ENCODE assay signal across 8 cellular contexts in the genomic region with DNA sequence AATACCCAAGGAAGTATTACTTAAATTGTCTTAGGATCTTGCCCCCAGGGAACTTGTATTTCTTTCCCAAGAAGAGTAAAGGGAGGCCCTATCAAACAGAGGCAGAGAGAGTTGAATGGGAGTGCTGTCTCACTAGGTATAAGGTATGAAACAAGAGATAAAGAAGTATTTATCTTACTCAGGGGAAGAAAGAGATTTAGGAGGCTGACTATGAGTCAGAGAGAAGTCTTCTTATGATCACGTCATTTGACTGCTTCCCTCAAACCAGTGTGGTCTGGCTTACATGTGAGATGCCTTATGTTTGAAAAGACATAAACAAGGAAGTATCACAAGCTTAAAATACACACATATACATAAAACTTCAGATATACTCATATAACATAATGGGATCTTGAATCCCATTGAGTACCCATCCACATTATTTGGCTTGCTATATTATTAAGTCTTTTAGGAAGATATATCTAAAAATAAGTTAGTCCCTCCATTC. TPM values are rescaled to one million over a fixed set of nuclear protein-coding genes. Genes with fewer than 3 reads are reported as not detected.
A peak's percentile ranks its signal among the peaks of the same experiment; 100 is the strongest.
DNase-seq lines count a peak whose midpoint lies in the region; ATAC-seq and FAIRE-seq lines count a peak whose summit lies in the region.

No MANE protein-coding gene starts in this region.

- FAIRE-seq in frontal cortex (lab: Jason Lieb, UNC) = no peak

- peak; percentile 27 for DNase-seq in activated T-cell treated with anti-CD3 and anti-CD28 coated beads for 24 hours (ENCODE audit: low read depth)
- DNase-seq in activated T-cell treated with anti-CD3 and anti-CD28 coated beads, Interleukin-2, amount 50 U/mL, for 1 hour = no peak
- peak; percentile 22 for DNase-seq in RKO (ENCODE audit: low spot score)
- DNase-seq in dedifferentiated amniotic fluid mesenchymal stem cell (ENCODE audit: extremely low spot score) = peak; percentile 61
- no peak for DNase-seq in frontal cortex (ENCODE audit: low spot score in 2 of 2)
- no peak for DNase-seq in nucleus accumbens (lab: John Stamatoyannopoulos, UW)

- peak overlapping the region in 14 of 21 experiments; percentile 9 to 74 (median 53) for H3K27ac ChIP-seq in skin epidermis

- H3K4me3 ChIP-seq in skin epidermis = no peak overlapping the region

- peak; percentile 74 for ATAC-seq in HG02870 (IDR thresholded peaks at IDR 0.05; ENCODE audit: unreplicated experiment)

RNA-seq across cellular contexts. Expression of a gene that starts 29.6 kb away (rescaled TPM):
- 6.9 TPM for total RNA-seq in frontal cortex

Comparison
In these comparisons a context has a peak if more than half of its experiments do, and no peak if none do; other contexts are left out.
1. DNase-seq: peak in activated T-cell treated with anti-CD3 and anti-CD28 coated beads for 24 hours (single experiment), RKO (single experiment) and dedifferentiated amniotic fluid mesenchymal stem cell (single experiment); none in activated T-cell treated with anti-CD3 and anti-CD28 coated beads, Interleukin-2, amount 50 U/mL, for 1 hour (single experiment), frontal cortex (0 of 2) and nucleus accumbens (0 of 56).